Comparison of ENCODE assay signal across 24 cellular contexts in the genomic region with DNA sequence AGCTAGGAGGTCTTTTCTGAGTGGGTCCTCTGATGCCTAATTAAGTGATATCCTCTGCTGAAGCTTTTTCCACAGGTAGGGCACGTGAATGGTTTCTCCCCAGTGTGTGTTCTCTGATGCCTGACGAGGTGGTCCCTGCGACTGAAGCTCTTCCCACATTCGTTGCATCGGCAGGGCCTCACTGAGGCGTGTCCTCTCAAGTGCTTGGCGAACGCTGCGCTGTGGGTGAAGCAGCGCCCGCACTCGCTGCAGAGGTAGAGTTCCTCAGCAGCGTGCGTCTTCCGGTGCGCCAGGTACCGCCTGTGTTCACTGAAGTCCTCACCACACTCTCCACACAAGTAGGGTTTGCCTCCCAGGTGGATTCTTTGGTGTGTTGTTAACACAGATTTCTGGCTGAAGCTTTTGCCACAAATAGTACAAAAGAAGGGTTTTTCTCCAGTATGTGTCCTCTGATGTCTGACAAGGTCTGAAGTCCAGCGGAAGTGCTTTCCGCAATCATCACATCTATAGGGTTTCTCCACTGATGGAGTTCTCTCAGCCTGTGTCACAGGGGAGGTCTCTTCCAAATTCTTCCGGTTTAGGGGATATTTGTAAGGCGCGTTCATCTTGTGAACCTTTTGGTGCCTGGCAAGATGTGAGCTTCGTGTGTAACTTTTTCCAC. TPM values are rescaled to one million over a fixed set of nuclear protein-coding genes. Genes with fewer than 3 reads are reported as not detected.
"Had no signal": no experiment of that assay in that cellular context is flagged by ENCODE, and none has a peak within 500 bp of the region (broad histone marks: within the 10 kb centered on the region; RNA-seq: fewer than 3 reads in every experiment).

No MANE protein-coding gene starts in this region.

- H3K4me3 Mint-ChIP-seq: IgD-negative memory B cell had no signal

- H3K4me3 ChIP-seq: MG63 had no signal

- H3K9me3 ChIP-seq: MG63, SK-N-SH had no signal

- H3K27me3 ChIP-seq: MG63 had no signal

- H3K4me2 ChIP-seq: SK-N-SH had no signal

- H3K27ac ChIP-seq: RWPE1 had no signal

- H3K4me1 Mint-ChIP-seq: IgD-negative memory B cell had no signal

- DNase-seq: KBM-7, MG63, NCI-H1092, NCI-H1105 treated with DMSO at 0.1 percent for 48 hours, NCI-H1436, NCI-H187, NCI-H2029, NCI-H2081 treated with DMSO at 0.1 percent for 48 hours, NCI-H2171, NCI-H226, NCI-H446, NCI-H510A, NCI-H524 treated with DMSO at 0.1 percent for 48 hours, NCI-H69, NCI-H774, SHP77, SK-N-SH, SW 1271 had no signal

- H3K27me3 Mint-ChIP-seq: IgD-negative memory B cell had no signal

- H3K9ac ChIP-seq: SK-N-SH had no signal

RNA-seq across cellular contexts. Expression of gene OR6X1, which starts 28.2 kb away (rescaled TPM):
- total RNA-seq: HepG2, HT1080, LHCN-M2, SK-MEL-5 had no signal
- polyA plus RNA-seq: HepG2, IgD-negative memory B cell, SK-N-SH had no signal
